In the genomic region with DNA sequence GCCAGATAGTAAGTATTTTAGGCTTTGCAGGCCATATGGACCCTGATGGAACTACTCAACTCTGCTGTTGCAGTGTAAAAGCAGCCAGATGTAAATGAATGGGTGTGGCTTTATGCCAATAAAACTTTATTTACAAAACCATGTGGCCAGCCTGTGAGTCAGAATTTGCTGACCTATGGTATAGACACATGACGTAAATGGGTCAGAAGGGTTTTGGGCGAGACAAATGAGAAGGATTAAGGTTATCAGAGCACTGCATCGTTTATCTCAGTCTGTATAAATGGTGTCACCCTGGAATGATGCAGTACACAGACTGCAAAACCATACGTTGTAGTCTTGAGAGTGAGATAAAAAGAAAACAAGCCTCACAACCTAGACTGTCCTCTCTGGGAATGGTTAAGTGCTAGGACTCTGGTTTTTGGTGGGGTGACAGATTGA, we compare ENCODE assay signal across 1 cellular context.
TF ChIP-seq lines count a peak whose summit lies in the region.

No MANE protein-coding gene starts in this region.

TF ChIP-seq in K562, 482 proteins besides CTCF, POLR2A, EP300 and RAD21 (continued from another document and continues in another):
- TF ChIP-seq HNRNPLL (IDR thresholded peaks at IDR 0.05; ENCODE audit: low read depth, low read length, poor library complexity, severe bottlenecking) (no peak), USF2 (CRISPR knock-in tag; IDR thresholded peaks at IDR 0.05) (peak; percentile 40), TOE1 (IDR thresholded peaks at IDR 0.05; ENCODE audit: borderline replicate concordance) (no peak), TOE1 (CRISPR knock-in tag; IDR thresholded peaks at IDR 0.05; ENCODE audit: borderline replicate concordance, low read depth) (no peak), CBX1 (IDR thresholded peaks at IDR 0.05; ENCODE audit: low read depth) (no peak), FOXP1 (CRISPR knock-in tag; IDR thresholded peaks at IDR 0.05) (no peak), RCOR1 (IDR thresholded peaks at IDR 0.05; ENCODE audit: borderline replicate concordance in 1 of 2, low read depth in 2 of 2, low read length in 2 of 2) (peak in 1 of 2 experiments; percentile 54; a peak in 1 of 4 replicates), ZKSCAN3 (CRISPR knock-in tag; IDR thresholded peaks at IDR 0.05) (no peak), NCOR1 (IDR thresholded peaks at IDR 0.05) (peak; percentile 61), ZNF780A (CRISPR knock-in tag; IDR thresholded peaks at IDR 0.05) (no peak), MAFG (tag; conservative IDR thresholded peaks at IDR 0.05) (peak; percentile 94), GTF3C2 (IDR thresholded peaks at IDR 0.05; ENCODE audit: borderline replicate concordance, extremely low read depth, insufficient read length) (no peak), ZNF124 (CRISPR knock-in tag; IDR thresholded peaks at IDR 0.05) (no peak), PHF8 (IDR thresholded peaks at IDR 0.05; ENCODE audit: borderline replicate concordance, low read length) (no peak), MYNN (IDR thresholded peaks at IDR 0.05) (no peak), MYNN (CRISPR knock-in tag; IDR thresholded peaks at IDR 0.05) (no peak), MNT (conservative IDR thresholded peaks at IDR 0.05) (peak; percentile 95 to 96), HDGF (IDR thresholded peaks at IDR 0.05) (no peak), MAFF (IDR thresholded peaks at IDR 0.05; ENCODE audit: low read length) (peak; percentile 90), NCOA4 (IDR thresholded peaks at IDR 0.05; ENCODE audit: partially characterized antibody) (no peak), THRB (CRISPR knock-in tag; conservative IDR thresholded peaks at IDR 0.05) (no peak), ARID3A (IDR thresholded peaks at IDR 0.05; ENCODE audit: borderline replicate concordance, low read depth, low read length) (0 out of 2 replicates have a peak, but pooled peaks have one; percentile 22), MEF2D (tag; conservative IDR thresholded peaks at IDR 0.05; ENCODE audit: low read depth) (no peak), KLF13 (tag; IDR thresholded peaks at IDR 0.05; ENCODE audit: borderline replicate concordance, low read depth) (peak; percentile 51; the same call in 1 of the 2 replicates), KDM1A (IDR thresholded peaks at IDR 0.05) (peak in 1 of 2 experiments; percentile 8; a peak in 1 of 4 replicates), SMARCC2 (IDR thresholded peaks at IDR 0.05; ENCODE audit: low read depth) (peak; percentile 34; the same call in 1 of the 2 replicates), ZNF445 (CRISPR knock-in tag; IDR thresholded peaks at IDR 0.05; ENCODE audit: low read depth) (no peak), GABPB1 (CRISPR knock-in tag; IDR thresholded peaks at IDR 0.05) (no peak), GTF2A2 (tag; IDR thresholded peaks at IDR 0.05) (no peak), TFAM (CRISPR knock-in tag; conservative IDR thresholded peaks at IDR 0.05) (no peak), KDM5B (IDR thresholded peaks at IDR 0.05; ENCODE audit: insufficient replicate concordance, low read depth, low read length) (no peak), MEIS2 (IDR thresholded peaks at IDR 0.05; ENCODE audit: partially characterized antibody) (peak; percentile 67), SRSF9 (IDR thresholded peaks at IDR 0.05; ENCODE audit: borderline replicate concordance, low read depth, low read length) (no peak), GABPB2 (CRISPR knock-in tag; conservative IDR thresholded peaks at IDR 0.05) (no peak), BRF1 (IDR thresholded peaks at IDR 0.05; ENCODE audit: borderline replicate concordance, extremely low read depth, insufficient read length) (no peak), SMAD1 (IDR thresholded peaks at IDR 0.05; ENCODE audit: low read depth, low read length, partially characterized antibody) (no peak), SP1 (CRISPR knock-in tag; IDR thresholded peaks at IDR 0.05) (peak; percentile 93), EP400 (IDR thresholded peaks at IDR 0.05) (peak; percentile 60), CREB1 (IDR thresholded peaks at IDR 0.05) (peak; percentile 58; the same call in 1 of the 2 replicates), CREB1 (CRISPR knock-in tag; IDR thresholded peaks at IDR 0.05) (peak; percentile 79)
- TF ChIP-seq, protein P1, sequence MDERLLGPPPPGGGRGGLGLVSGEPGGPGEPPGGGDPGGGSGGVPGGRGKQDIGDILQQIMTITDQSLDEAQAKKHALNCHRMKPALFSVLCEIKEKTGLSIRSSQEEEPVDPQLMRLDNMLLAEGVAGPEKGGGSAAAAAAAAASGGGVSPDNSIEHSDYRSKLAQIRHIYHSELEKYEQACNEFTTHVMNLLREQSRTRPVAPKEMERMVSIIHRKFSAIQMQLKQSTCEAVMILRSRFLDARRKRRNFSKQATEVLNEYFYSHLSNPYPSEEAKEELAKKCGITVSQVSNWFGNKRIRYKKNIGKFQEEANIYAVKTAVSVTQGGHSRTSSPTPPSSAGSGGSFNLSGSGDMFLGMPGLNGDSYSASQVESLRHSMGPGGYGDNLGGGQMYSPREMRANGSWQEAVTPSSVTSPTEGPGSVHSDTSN (CRISPR knock-in tag; IDR thresholded peaks at IDR 0.05; ENCODE audit: low read depth), result no peak
- TF ChIP-seq, protein P1 (tag; conservative IDR thresholded peaks at IDR 0.05; ENCODE audit: low read depth), result peak; percentile 50
- TF ChIP-seq, protein P2, sequence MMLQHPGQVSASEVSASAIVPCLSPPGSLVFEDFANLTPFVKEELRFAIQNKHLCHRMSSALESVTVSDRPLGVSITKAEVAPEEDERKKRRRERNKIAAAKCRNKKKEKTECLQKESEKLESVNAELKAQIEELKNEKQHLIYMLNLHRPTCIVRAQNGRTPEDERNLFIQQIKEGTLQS (IDR thresholded peaks at IDR 0.05), result peak; percentile 91
- TF ChIP-seq, protein P2 (CRISPR knock-in tag; conservative IDR thresholded peaks at IDR 0.05), result peak; percentile 60
- TF ChIP-seq, protein P3, sequence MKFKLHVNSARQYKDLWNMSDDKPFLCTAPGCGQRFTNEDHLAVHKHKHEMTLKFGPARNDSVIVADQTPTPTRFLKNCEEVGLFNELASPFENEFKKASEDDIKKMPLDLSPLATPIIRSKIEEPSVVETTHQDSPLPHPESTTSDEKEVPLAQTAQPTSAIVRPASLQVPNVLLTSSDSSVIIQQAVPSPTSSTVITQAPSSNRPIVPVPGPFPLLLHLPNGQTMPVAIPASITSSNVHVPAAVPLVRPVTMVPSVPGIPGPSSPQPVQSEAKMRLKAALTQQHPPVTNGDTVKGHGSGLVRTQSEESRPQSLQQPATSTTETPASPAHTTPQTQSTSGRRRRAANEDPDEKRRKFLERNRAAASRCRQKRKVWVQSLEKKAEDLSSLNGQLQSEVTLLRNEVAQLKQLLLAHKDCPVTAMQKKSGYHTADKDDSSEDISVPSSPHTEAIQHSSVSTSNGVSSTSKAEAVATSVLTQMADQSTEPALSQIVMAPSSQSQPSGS (CRISPR knock-in tag; IDR thresholded peaks at IDR 0.05), result no peak
- TF ChIP-seq, protein P4, sequence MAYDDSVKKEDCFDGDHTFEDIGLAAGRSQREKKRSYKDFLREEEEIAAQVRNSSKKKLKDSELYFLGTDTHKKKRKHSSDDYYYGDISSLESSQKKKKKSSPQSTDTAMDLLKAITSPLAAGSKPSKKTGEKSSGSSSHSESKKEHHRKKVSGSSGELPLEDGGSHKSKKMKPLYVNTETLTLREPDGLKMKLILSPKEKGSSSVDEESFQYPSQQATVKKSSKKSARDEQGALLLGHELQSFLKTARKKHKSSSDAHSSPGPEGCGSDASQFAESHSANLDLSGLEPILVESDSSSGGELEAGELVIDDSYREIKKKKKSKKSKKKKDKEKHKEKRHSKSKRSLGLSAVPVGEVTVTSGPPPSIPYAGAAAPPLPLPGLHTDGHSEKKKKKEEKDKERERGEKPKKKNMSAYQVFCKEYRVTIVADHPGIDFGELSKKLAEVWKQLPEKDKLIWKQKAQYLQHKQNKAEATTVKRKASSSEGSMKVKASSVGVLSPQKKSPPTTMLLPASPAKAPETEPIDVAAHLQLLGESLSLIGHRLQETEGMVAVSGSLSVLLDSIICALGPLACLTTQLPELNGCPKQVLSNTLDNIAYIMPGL (CRISPR knock-in tag; IDR thresholded peaks at IDR 0.05), result no peak
- TF ChIP-seq, protein P5, sequence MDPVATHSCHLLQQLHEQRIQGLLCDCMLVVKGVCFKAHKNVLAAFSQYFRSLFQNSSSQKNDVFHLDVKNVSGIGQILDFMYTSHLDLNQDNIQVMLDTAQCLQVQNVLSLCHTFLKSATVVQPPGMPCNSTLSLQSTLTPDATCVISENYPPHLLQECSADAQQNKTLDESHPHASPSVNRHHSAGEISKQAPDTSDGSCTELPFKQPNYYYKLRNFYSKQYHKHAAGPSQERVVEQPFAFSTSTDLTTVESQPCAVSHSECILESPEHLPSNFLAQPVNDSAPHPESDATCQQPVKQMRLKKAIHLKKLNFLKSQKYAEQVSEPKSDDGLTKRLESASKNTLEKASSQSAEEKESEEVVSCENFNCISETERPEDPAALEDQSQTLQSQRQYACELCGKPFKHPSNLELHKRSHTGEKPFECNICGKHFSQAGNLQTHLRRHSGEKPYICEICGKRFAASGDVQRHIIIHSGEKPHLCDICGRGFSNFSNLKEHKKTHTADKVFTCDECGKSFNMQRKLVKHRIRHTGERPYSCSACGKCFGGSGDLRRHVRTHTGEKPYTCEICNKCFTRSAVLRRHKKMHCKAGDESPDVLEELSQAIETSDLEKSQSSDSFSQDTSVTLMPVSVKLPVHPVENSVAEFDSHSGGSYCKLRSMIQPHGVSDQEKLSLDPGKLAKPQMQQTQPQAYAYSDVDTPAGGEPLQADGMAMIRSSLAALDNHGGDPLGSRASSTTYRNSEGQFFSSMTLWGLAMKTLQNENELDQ (CRISPR knock-in tag; IDR thresholded peaks at IDR 0.05; ENCODE audit: borderline replicate concordance), result no peak
